Comparison of ENCODE assay signal across 8 cellular contexts in the genomic region with DNA sequence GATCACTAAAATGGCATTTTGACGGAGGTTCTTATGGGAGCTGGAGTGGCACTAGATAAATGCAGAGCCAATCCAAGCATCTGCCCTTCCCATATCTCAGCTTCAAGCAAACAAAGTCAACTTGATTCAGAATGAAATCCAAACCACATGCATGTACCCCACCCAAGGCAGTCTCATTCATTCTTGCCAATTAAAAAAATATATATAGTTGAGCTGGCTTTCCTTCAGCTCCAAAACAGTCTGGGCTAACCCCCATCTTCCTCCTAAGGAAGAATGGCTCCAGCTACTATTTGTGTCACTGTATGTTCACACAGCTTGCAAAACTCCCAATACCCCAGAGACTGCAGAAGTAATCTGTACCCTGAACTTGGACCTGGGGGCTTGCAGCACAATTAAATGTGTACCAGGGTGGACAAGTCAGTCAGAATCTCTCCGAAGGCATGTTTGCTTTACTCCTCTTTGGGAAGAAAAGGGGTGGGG. TPM values are rescaled to one million over a fixed set of nuclear protein-coding genes. Genes with fewer than 3 reads are reported as not detected.
A peak's percentile ranks its signal among the peaks of the same experiment; 100 is the strongest.
DNase-seq lines count a peak whose midpoint lies in the region; ATAC-seq and TF ChIP-seq lines count a peak whose summit lies in the region.

No MANE protein-coding gene starts in this region.

- intact Hi-C loops in vagina (cut with DNase I), result no loop called here

- no peaks in the 10 kb centered on the region for H3K27me3 Mint-ChIP-seq in stimulated activated naive CD8-positive, alpha-beta T cell treated with anti-CD3 and anti-CD28 coated beads, Interleukin-15, Interleukin-2, amounts not matched to agents 100 ng/mL and 50 ng/mL, for 24 hours
- H3K27me3 Mint-ChIP-seq in endodermal cell (ENCODE audit: insufficient read depth) (no peaks in the 10 kb centered on the region), nephron progenitor cell (ENCODE audit: low read depth, poor library complexity) (no peaks in the 10 kb centered on the region)

- H3K4me3 ChIP-seq in endodermal cell (ENCODE audit: low read length), result no peak overlapping the region
- peak overlapping the region in 1 of 2 donors; percentile 13 for H3K4me3 ChIP-seq in vagina

- H3K27ac ChIP-seq in endodermal cell (ENCODE audit: low read depth, low read length), result peak overlapping the region; percentile 93
- H3K27ac ChIP-seq in vagina, result peak overlapping the region; percentile 69

- H3K9me3 ChIP-seq in endodermal cell (ENCODE audit: control insufficient read depth, low read length), result no peaks in the 10 kb centered on the region
- H3K9me3 ChIP-seq in vagina, result no peaks in the 10 kb centered on the region

- peaks cover 28% of the 10 kb centered on the region for H3K36me3 Mint-ChIP-seq in stimulated activated naive CD8-positive, alpha-beta T cell treated with anti-CD3 and anti-CD28 coated beads, Interleukin-15, Interleukin-2, amounts not matched to agents 100 ng/mL and 50 ng/mL, for 24 hours (ENCODE audit: low read depth)
- H3K36me3 Mint-ChIP-seq in endodermal cell (ENCODE audit: low read depth) (peaks cover 18% of the 10 kb centered on the region), nephron progenitor cell (ENCODE audit: low read depth) (peaks cover 11% of the 10 kb centered on the region)

- TF ChIP-seq CTCF in endodermal cell (conservative IDR thresholded peaks at IDR 0.05) (no peak), nephron progenitor cell (IDR thresholded peaks at IDR 0.05) (no peak), vagina (IDR thresholded peaks at IDR 0.05) (no peak)

- H3K27ac Mint-ChIP-seq in stimulated activated naive CD8-positive, alpha-beta T cell treated with anti-CD3 and anti-CD28 coated beads, Interleukin-15, Interleukin-2, amounts not matched to agents 100 ng/mL and 50 ng/mL, for 24 hours, result peak overlapping the region; percentile 92
- H3K27ac Mint-ChIP-seq in endodermal cell, result peak overlapping the region; percentile 98
- peak overlapping the region; percentile 97 for H3K27ac Mint-ChIP-seq in nephron progenitor cell

- H3K9ac ChIP-seq in endodermal cell (ENCODE audit: extremely low read depth, low read length, poor library complexity, severe bottlenecking), result peak overlapping the region; percentile 2

- no peak for ATAC-seq in stimulated activated naive CD8-positive, alpha-beta T cell treated with anti-CD3 and anti-CD28 coated beads, Interleukin-15, Interleukin-2, amounts not matched to agents 100 U/mL and 50 U/mL, for 24 hours

- H3K27me3 ChIP-seq in endodermal cell (ENCODE audit: control insufficient read depth, insufficient read depth, low read length, poor library complexity, severe bottlenecking) (no peaks in the 10 kb centered on the region), vagina (no peaks in the 10 kb centered on the region)

- H3K9me3 Mint-ChIP-seq in stimulated activated naive CD8-positive, alpha-beta T cell treated with anti-CD3 and anti-CD28 coated beads, Interleukin-15, Interleukin-2, amounts not matched to agents 100 ng/mL and 50 ng/mL, for 24 hours, result no peaks in the 10 kb centered on the region
- no peaks in the 10 kb centered on the region for H3K9me3 Mint-ChIP-seq in endodermal cell
- H3K9me3 Mint-ChIP-seq in nephron progenitor cell, result no peaks in the 10 kb centered on the region

- H3K4me3 Mint-ChIP-seq in stimulated activated naive CD8-positive, alpha-beta T cell treated with anti-CD3 and anti-CD28 coated beads, Interleukin-15, Interleukin-2, amounts not matched to agents 100 ng/mL and 50 ng/mL, for 24 hours, result peak overlapping the region; percentile 81
- H3K4me3 Mint-ChIP-seq in endodermal cell, result no peak overlapping the region
- H3K4me3 Mint-ChIP-seq in nephron progenitor cell, result peak overlapping the region; percentile 43

- WGBS in endodermal cell (ENCODE audit: insufficient coverage in 1 of 2, insufficient read length in 1 of 2), 2 experiments, result 50 to 77% methylated on average over 2 of the region's 2 CpGs

- H3K4me1 ChIP-seq in endodermal cell (ENCODE audit: control insufficient read depth, insufficient read depth, low read length), result peaks cover 24% of the 10 kb centered on the region
- peaks cover 81% of the 10 kb centered on the region for H3K4me1 ChIP-seq in vagina

- H3K36me3 ChIP-seq in endodermal cell (ENCODE audit: control insufficient read depth, insufficient read depth, low read length) (peaks cover 28% of the 10 kb centered on the region), vagina (peaks cover 0 to 17% of the 10 kb centered on the region in 2 donors)

- DNase-seq in stimulated activated naive CD8-positive, alpha-beta T cell treated with anti-CD3 and anti-CD28 coated beads, Interleukin-15, Interleukin-2, amounts not matched to agents 100 U/mL and 50 U/mL, for 24 hours, result no peak
- DNase-seq in endodermal cell, result no peak
- DNase-seq in nephron progenitor cell, result no peak
- DNase-seq in vagina (ENCODE audit: extremely low spot score in 2 of 2), result no peak
- DNase-seq in COLO829 (ENCODE audit: low spot score), result no peak
- no peak for DNase-seq in stimulated activated CD4-positive, alpha-beta T cell treated with anti-CD3 and anti-CD28 coated beads, Interleukin-4, amount 100 ng/mL, for 1 hour
- no peak for DNase-seq in activated effector memory CD4-positive, alpha-beta T cell treated with anti-CD3 and anti-CD28 coated beads, Interleukin-2, amount 50 U/mL, for 16 hours

- TF ChIP-seq POLR2A in vagina (IDR thresholded peaks at IDR 0.05), result no peak

- peaks cover 82% of the 10 kb centered on the region for H3K4me1 Mint-ChIP-seq in stimulated activated naive CD8-positive, alpha-beta T cell treated with anti-CD3 and anti-CD28 coated beads, Interleukin-15, Interleukin-2, amounts not matched to agents 100 ng/mL and 50 ng/mL, for 24 hours (ENCODE audit: low read depth)
- peaks cover 46% of the 10 kb centered on the region for H3K4me1 Mint-ChIP-seq in endodermal cell
- peaks cover 71% of the 10 kb centered on the region for H3K4me1 Mint-ChIP-seq in nephron progenitor cell

RNA-seq across cellular contexts. Expression of gene GPR3, which starts 35.5 kb away (rescaled TPM):
- total RNA-seq in endodermal cell, result 1 to 10 TPM; 3.5 to 4.1 TPM
- polyA plus RNA-seq in endodermal cell (2013, experiment 1 of 2), result 4.5 TPM
- 4.5 TPM for polyA plus RNA-seq in endodermal cell (2013, experiment 2 of 2)
- 0.74 TPM for total RNA-seq in vagina

RNA-seq across cellular contexts. Expression of gene CD164L2, which starts 44.7 kb away (rescaled TPM):
- total RNA-seq in endodermal cell (1 to 10 TPM; 1.6 to 1.8 TPM), vagina (7.6 TPM)
- 1.4 TPM for polyA plus RNA-seq in endodermal cell (2013, experiment 1 of 2)
- polyA plus RNA-seq in endodermal cell (2013, experiment 2 of 2), result 0.83 TPM

RNA-seq across cellular contexts. Expression of gene FCN3, which starts 53.3 kb away (rescaled TPM):
- total RNA-seq in endodermal cell, result under 1 TPM in 1 of 2 donors, not detected in 1; 0.26 TPM
- not detected for polyA plus RNA-seq in endodermal cell (2013, experiment 1 of 2)
- not detected for polyA plus RNA-seq in endodermal cell (2013, experiment 2 of 2)
- 1.7 TPM for total RNA-seq in vagina
